ENCODE assay signal across 11 cellular contexts in genomic region chr5:75363726-75364495, GRCh38. TPM values are rescaled to one million over a fixed set of nuclear protein-coding genes. Genes with fewer than 3 reads are reported as not detected.
DNase-seq lines count a peak whose midpoint lies in the region; ATAC-seq, FAIRE-seq and TF ChIP-seq lines count a peak whose summit lies in the region.
"Had no signal": no experiment of that assay in that cellular context is flagged by ENCODE, and none has a peak within 500 bp of the region (broad histone marks: within the 10 kb centered on the region; RNA-seq: fewer than 3 reads in every experiment).

No MANE protein-coding gene starts in this region.

- no peak for FAIRE-seq in GM12891 (lab: Jason Lieb, UNC)

- H3K36me3 Mint-ChIP-seq in progenitor cell of endocrine pancreas (ENCODE audit: insufficient read depth): peaks cover 17% of the 10 kb centered on the region

- no peak overlapping the region for H3K4me3 Mint-ChIP-seq in progenitor cell of endocrine pancreas (ENCODE audit: low read depth)

- peak overlapping the region; percentile 51 for H3K27ac Mint-ChIP-seq in progenitor cell of endocrine pancreas

- peaks cover 4% of the 10 kb centered on the region for H3K4me1 Mint-ChIP-seq in progenitor cell of endocrine pancreas (ENCODE audit: low read depth)

- TF ChIP-seq CTCF in progenitor cell of endocrine pancreas (IDR thresholded peaks at IDR 0.05; ENCODE audit: unreplicated experiment): no peak

- no peak for DNase-seq in GM12891 (ENCODE audit: insufficient read length, low spot score)
- DNase-seq in NCI-H774 (lab: John Stamatoyannopoulos, UW): peak; percentile 38
- no peak for DNase-seq in progenitor cell of endocrine pancreas (ENCODE audit: low spot score, unreplicated experiment)
- DNase-seq in occipital lobe (lab: John Stamatoyannopoulos, UW): no peak
- DNase-seq: effector memory CD4-positive, alpha-beta T cell; H7; trophoblast cell had no signal

- no peaks in the 10 kb centered on the region for H3K9me3 Mint-ChIP-seq in progenitor cell of endocrine pancreas (ENCODE audit: low read depth)
- H3K9me3 Mint-ChIP-seq: activated naive CD4-positive, alpha-beta T cell treated with anti-CD3 and anti-CD28 coated beads, Interleukin-2, amount 50 U/mL, for 72 hours had no signal

- TF ChIP-seq POLR2A in GM12891 (IDR thresholded peaks at IDR 0.05; ENCODE audit: low read depth, low read length): no peak

- ATAC-seq in esophagus mucosa (peak; percentile 67), GM18907 (IDR thresholded peaks at IDR 0.05; ENCODE audit: unreplicated experiment) (no peak), GM18498 (IDR thresholded peaks at IDR 0.05; ENCODE audit: unreplicated experiment) (no peak)

- no peaks in the 10 kb centered on the region for H3K27me3 Mint-ChIP-seq in progenitor cell of endocrine pancreas

TF ChIP-seq in GM12891, 5 proteins besides CTCF, POLR2A, EP300 and RAD21:
- TF ChIP-seq POLR2AphosphoS5 (IDR thresholded peaks at IDR 0.05; ENCODE audit: low read depth, low read length) (0 out of 2 replicates have a peak, but pooled peaks have one; percentile 32), SPI1 (IDR thresholded peaks at IDR 0.05; ENCODE audit: low read depth, low read length) (no peak)

RNA-seq across cellular contexts. Expression of gene HMGCR, which starts 26.9 kb away (rescaled TPM):
- 38.4 TPM for polyA plus RNA-seq in GM12891 (2012; ENCODE audit: low read depth, missing spikeins)
- 114 TPM for total RNA-seq in esophagus mucosa
- total RNA-seq in progenitor cell of endocrine pancreas: 163 and 172 TPM in 2 replicates
- total RNA-seq in occipital lobe: 400 TPM
